1 cellular context compared by ENCODE assay signal in the genomic region with DNA sequence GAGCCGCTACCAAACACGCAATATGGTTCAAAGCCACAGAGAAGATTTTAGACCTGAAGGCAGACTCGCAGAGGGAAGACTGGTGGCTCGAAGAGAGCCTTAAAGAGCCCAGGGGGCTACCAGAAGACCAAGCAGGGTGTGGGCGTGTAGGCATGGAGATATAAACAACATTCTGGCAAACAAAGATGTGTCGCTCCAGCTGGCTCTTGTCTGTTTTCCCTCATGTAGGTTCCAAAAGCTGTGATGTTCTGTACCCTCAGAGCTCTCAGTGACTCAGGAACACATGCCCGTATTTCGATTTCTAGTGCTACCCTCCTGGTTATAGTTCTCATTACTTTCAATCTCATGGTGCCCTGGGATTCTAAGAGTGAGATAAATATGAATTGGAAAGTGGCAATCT.
TF ChIP-seq lines count a peak whose summit lies in the region.

No MANE protein-coding gene starts in this region.

TF ChIP-seq in IMR-90, 13 proteins besides CTCF, POLR2A, EP300 and RAD21 (continued from another document):
- TF ChIP-seq CHD1 (IDR thresholded peaks at IDR 0.05; ENCODE audit: low read depth, low read length) (no peak), RCOR1 (IDR thresholded peaks at IDR 0.05; ENCODE audit: insufficient replicate concordance, low read length) (no peak), FOS (IDR thresholded peaks at IDR 0.05; ENCODE audit: low read depth, low read length) (no peak)
